Comparison of ENCODE assay signal across 14 cellular contexts in genomic region chr15:31300208-31300661, GRCh38. TPM values are rescaled to one million over a fixed set of nuclear protein-coding genes. Genes with fewer than 3 reads are reported as not detected.
A peak's percentile ranks its signal among the peaks of the same experiment; 100 is the strongest.
DNase-seq lines count a peak whose midpoint lies in the region; ATAC-seq lines count a peak whose summit lies in the region.
"Had no signal": no experiment of that assay in that cellular context is flagged by ENCODE, and none has a peak within 500 bp of the region (broad histone marks: within the 10 kb centered on the region; RNA-seq: fewer than 3 reads in every experiment).

No MANE protein-coding gene starts in this region.

- H3K36me3 Mint-ChIP-seq in activated T-helper 2 cell treated with anti-CD3 and anti-CD28 coated beads, Interferon-gamma antibody, Interleukin-2, Interleukin-4, amounts not matched to agents 10 μg/mL and 5 μg/mL and 100 μg/mL, durations not matched to agents 14 hours and 24 hours and 36 hours (ENCODE audit: low read depth), result no peaks in the 10 kb centered on the region
- no peaks in the 10 kb centered on the region for H3K36me3 Mint-ChIP-seq in stimulated activated memory B cell treated with anti-CD40 and anti-IgM and Interleukin-4, amounts not matched to agents 10 μg/mL and 1 μg/mL and 100 μg/mL, for 72 hours

- H3K27me3 Mint-ChIP-seq in activated T-helper 2 cell treated with anti-CD3 and anti-CD28 coated beads, Interferon-gamma antibody, Interleukin-2, Interleukin-4, amounts not matched to agents 10 μg/mL and 5 μg/mL and 100 μg/mL, durations not matched to agents 14 hours and 24 hours and 36 hours (ENCODE audit: low read depth), result peaks cover 18% of the 10 kb centered on the region
- H3K27me3 Mint-ChIP-seq in stimulated activated memory B cell treated with anti-CD40 and anti-IgM and Interleukin-4, amounts not matched to agents 10 μg/mL and 1 μg/mL and 100 μg/mL, for 72 hours, result no peaks in the 10 kb centered on the region
- H3K27me3 Mint-ChIP-seq: activated B cell treated with CpG ODN at 0.5 μM for 24 hours had no signal

- H3K9me3 Mint-ChIP-seq in activated T-helper 2 cell treated with anti-CD3 and anti-CD28 coated beads, Interferon-gamma antibody, Interleukin-2, Interleukin-4, amounts not matched to agents 10 μg/mL and 5 μg/mL and 100 μg/mL, durations not matched to agents 14 hours and 24 hours and 36 hours, result no peaks in the 10 kb centered on the region
- H3K9me3 Mint-ChIP-seq in stimulated activated memory B cell treated with anti-CD40 and anti-IgM and Interleukin-4, amounts not matched to agents 10 μg/mL and 1 μg/mL and 100 μg/mL, for 72 hours, result no peaks in the 10 kb centered on the region
- H3K9me3 Mint-ChIP-seq: activated B cell treated with CpG ODN at 0.5 μM for 24 hours; activated T-cell treated with anti-CD3 and anti-CD28 coated beads, Interleukin-2, amount 50 U/mL, for 72 hours; HFFc6 had no signal

- intact Hi-C loops in activated T-helper 2 cell treated with anti-CD3 and anti-CD28 coated beads, Interferon-gamma antibody, Interleukin-2, Interleukin-4, amounts not matched to agents 10 μg/mL and 5 μg/mL and 100 μg/mL, durations not matched to agents 14 hours and 24 hours and 36 hours (cut with micrococcal nuclease), result no loop called here

- DNase-seq in NCI-H524 (lab: John Stamatoyannopoulos, UW) (peak; percentile 82 to 92), NCI-H524 treated with DMSO at 0.1 percent for 48 hours (lab: John Stamatoyannopoulos, UW) (no peak), inferior parietal cortex (ENCODE audit: extremely low spot score) (peak; percentile 82), NCI-H1105 (lab: John Stamatoyannopoulos, UW) (no peak)
- DNase-seq in activated T-helper 2 cell treated with anti-CD3 and anti-CD28 coated beads, Interferon-gamma antibody, Interleukin-2, Interleukin-4, amounts not matched to agents 10 μg/mL and 5 μg/mL and 100 μg/mL, durations not matched to agents 14 hours and 24 hours and 36 hours (ENCODE audit: low spot score), result peak; percentile 6
- no peak for DNase-seq in effector CD8-positive, alpha-beta T cell (lab: John Stamatoyannopoulos, UW)
- DNase-seq: activated B cell treated with CpG ODN at 0.5 μM for 24 hours; activated T-cell treated with anti-CD3 and anti-CD28 coated beads, Interleukin-2, amount 50 U/mL, for 72 hours; HFFc6; NCI-H446 treated with DMSO at 0.1 percent for 48 hours; SHP77 treated with DMSO at 0.1 percent for 48 hours; transverse colon had no signal

- peaks cover 24% of the 10 kb centered on the region for H3K4me1 Mint-ChIP-seq in activated T-helper 2 cell treated with anti-CD3 and anti-CD28 coated beads, Interferon-gamma antibody, Interleukin-2, Interleukin-4, amounts not matched to agents 10 μg/mL and 5 μg/mL and 100 μg/mL, durations not matched to agents 14 hours and 24 hours and 36 hours (ENCODE audit: low read depth)
- peaks cover 29% of the 10 kb centered on the region for H3K4me1 Mint-ChIP-seq in stimulated activated memory B cell treated with anti-CD40 and anti-IgM and Interleukin-4, amounts not matched to agents 10 μg/mL and 1 μg/mL and 100 μg/mL, for 72 hours

- H3K27ac Mint-ChIP-seq in activated T-helper 2 cell treated with anti-CD3 and anti-CD28 coated beads, Interferon-gamma antibody, Interleukin-2, Interleukin-4, amounts not matched to agents 10 μg/mL and 5 μg/mL and 100 μg/mL, durations not matched to agents 14 hours and 24 hours and 36 hours, result no peak overlapping the region
- peak overlapping the region; percentile 6 for H3K27ac Mint-ChIP-seq in stimulated activated memory B cell treated with anti-CD40 and anti-IgM and Interleukin-4, amounts not matched to agents 10 μg/mL and 1 μg/mL and 100 μg/mL, for 72 hours
- H3K27ac Mint-ChIP-seq: activated B cell treated with CpG ODN at 0.5 μM for 24 hours; activated T-cell treated with anti-CD3 and anti-CD28 coated beads, Interleukin-2, amount 50 U/mL, for 72 hours; HFFc6 had no signal

- no peak overlapping the region for H3K4me3 Mint-ChIP-seq in activated T-helper 2 cell treated with anti-CD3 and anti-CD28 coated beads, Interferon-gamma antibody, Interleukin-2, Interleukin-4, amounts not matched to agents 10 μg/mL and 5 μg/mL and 100 μg/mL, durations not matched to agents 14 hours and 24 hours and 36 hours (ENCODE audit: low read depth)
- H3K4me3 Mint-ChIP-seq in stimulated activated memory B cell treated with anti-CD40 and anti-IgM and Interleukin-4, amounts not matched to agents 10 μg/mL and 1 μg/mL and 100 μg/mL, for 72 hours, result no peak overlapping the region
- H3K4me3 Mint-ChIP-seq: activated B cell treated with CpG ODN at 0.5 μM for 24 hours; activated T-cell treated with anti-CD3 and anti-CD28 coated beads, Interleukin-2, amount 50 U/mL, for 72 hours; HFFc6 had no signal

- no peak for ATAC-seq in stimulated activated memory B cell treated with anti-CD40 and anti-IgM and Interleukin-4, amounts not matched to agents 10 μg/mL and 1 μg/mL and 100 μg/mL, for 72 hours
- ATAC-seq in HG03378 (IDR thresholded peaks at IDR 0.05; ENCODE audit: unreplicated experiment), result no peak
- ATAC-seq: activated T-cell treated with anti-CD3 and anti-CD28 coated beads, Interleukin-2, amount 50 U/mL, for 72 hours had no signal

RNA-seq across cellular contexts. Expression of gene KLF13, which starts 26.4 kb away (rescaled TPM):
- 127 and 132 TPM in 2 replicates for total RNA-seq in activated T-helper 2 cell treated with anti-CD3 and anti-CD28 coated beads, Interferon-gamma antibody, Interleukin-2, Interleukin-4, amounts not matched to agents 10 μg/mL and 5 μg/mL and 100 μg/mL, durations not matched to agents 14 hours and 24 hours and 36 hours

Comparison
In these comparisons a context has a peak if more than half of its experiments do, and no peak if none do; other contexts are left out.
1. DNase-seq: peak in NCI-H524 (2 of 2), activated T-helper 2 cell treated with anti-CD3 and anti-CD28 coated beads, Interferon-gamma antibody, Interleukin-2, Interleukin-4, amounts not matched to agents 10 μg/mL and 5 μg/mL and 100 μg/mL, durations not matched to agents 14 hours and 24 hours and 36 hours (single experiment) and inferior parietal cortex (single experiment); none in NCI-H524 treated with DMSO at 0.1 percent for 48 hours (single experiment), effector CD8-positive, alpha-beta T cell (single experiment) and NCI-H1105 (single experiment).